In genomic region chr20:37335642-37336368, GRCh38 we compare ENCODE assay signal across 8 cellular contexts. TPM values are rescaled to one million over a fixed set of nuclear protein-coding genes. Genes with fewer than 3 reads are reported as not detected.
DNase-seq lines count a peak whose midpoint lies in the region; ATAC-seq and TF ChIP-seq lines count a peak whose summit lies in the region.

No MANE protein-coding gene starts in this region.

- H3K4me3 ChIP-seq in ACC112 (ENCODE audit: low read depth, low read length), result no peak overlapping the region
- H3K4me3 ChIP-seq in lower lobe of right lung, result no peak overlapping the region

- H3K27me3 ChIP-seq in ACC112 (ENCODE audit: insufficient read depth, low read length), result no peaks in the 10 kb centered on the region
- H3K27me3 ChIP-seq in lower lobe of right lung (ENCODE audit: low read depth), result no peaks in the 10 kb centered on the region

- H3K36me3 ChIP-seq in ACC112 (ENCODE audit: insufficient read depth, low read length) (no peaks in the 10 kb centered on the region), lower lobe of right lung (no peaks in the 10 kb centered on the region)

- no peak for TF ChIP-seq CTCF in RWPE1 (conservative IDR thresholded peaks at IDR 0.05; ENCODE audit: low read depth)
- TF ChIP-seq CTCF in lower lobe of right lung (IDR thresholded peaks at IDR 0.05), result no peak

- peak overlapping the region; percentile 53 for H2AFZ ChIP-seq in ACC112 (ENCODE audit: low read length, unreplicated experiment)

- ATAC-seq in GM21619 (IDR thresholded peaks at IDR 0.05; ENCODE audit: unreplicated experiment) (peak; percentile 22), lower lobe of right lung (peak; percentile 4 to 16), HG03469 (IDR thresholded peaks at IDR 0.05; ENCODE audit: unreplicated experiment) (no peak), HG02588 (IDR thresholded peaks at IDR 0.05; ENCODE audit: unreplicated experiment) (no peak)

- intact Hi-C loops in lower lobe of right lung (cut with DNase I), result no loop called here

- POLR2A ChIA-PET in RWPE1 (lab: Yijun Ruan, JAX; ENCODE audit: low non-redundant PET), result interaction anchor here (0.6 to 0.7 kb wide), 3 partner anchors 9 to 473 kb away, joined by 3 to 5 read pairs (median 3); no protein-coding TSS in a partner anchor

- H3K9me3 ChIP-seq in lower lobe of right lung, result no peaks in the 10 kb centered on the region

- H3K27ac ChIP-seq in ACC112 (ENCODE audit: low read depth, low read length) (peak overlapping the region; percentile 16; the same call in 1 of the 2 replicates), RWPE1 (peak overlapping the region; percentile 72), lower lobe of right lung (peak overlapping the region; percentile 61)

- no peak for DNase-seq in RWPE1 (ENCODE audit: low spot score)
- no peak for DNase-seq in lower lobe of right lung
- no peak for DNase-seq in COLO668 (lab: John Stamatoyannopoulos, UW; ENCODE audit: unreplicated experiment)
- no peak for DNase-seq in H4 (ENCODE audit: low spot score)

- H3K4me1 ChIP-seq in ACC112 (ENCODE audit: control insufficient read depth, insufficient read depth, low read length, unreplicated experiment) (peaks cover 18% of the 10 kb centered on the region), lower lobe of right lung (peaks cover 30% of the 10 kb centered on the region)

- no peaks in the 10 kb centered on the region for H3K79me2 ChIP-seq in ACC112 (ENCODE audit: control insufficient read depth, insufficient read depth, low read length, unreplicated experiment)

- CTCF ChIA-PET in RWPE1 (lab: Yijun Ruan, JAX), result interaction anchor here (0.6 to 1.6 kb wide), 6 partner anchors 10 to 69 kb away, joined by 3 to 5 read pairs (median 4); partner anchors contain the start of gene SRC

RNA-seq across cellular contexts. Expression of gene SRC, which starts 10.1 kb away (rescaled TPM):
- total RNA-seq in lower lobe of right lung, result 72.7 TPM
- 7.2 and 7.6 TPM in 2 replicates for total RNA-seq in H4 (2014; rRNA removed; shearing (Covaris generic))

RNA-seq across cellular contexts. Expression of gene MANBAL, which starts 46.4 kb away (rescaled TPM):
- total RNA-seq in lower lobe of right lung, result 28.2 TPM
- total RNA-seq in H4 (2014; rRNA removed; shearing (Covaris generic)), result 14.5 and 18.8 TPM in 2 replicates

Comparison
In these comparisons a context has a peak if more than half of its experiments do, and no peak if none do; other contexts are left out.
1. H3K27ac ChIP-seq: peak in every context shown above with its lines; median percentile 72 in RWPE1; 61 in lower lobe of right lung; 16 in ACC112.
2. ATAC-seq: peak in GM21619 (single experiment) and lower lobe of right lung (2 of 2); none in HG03469 (single experiment) and HG02588 (single experiment).